Comparison of ENCODE assay signal across 11 cellular contexts in genomic region chr12:115597157-115597712, GRCh38.
A peak's percentile ranks its signal among the peaks of the same experiment; 100 is the strongest.
DNase-seq lines count a peak whose midpoint lies in the region; ATAC-seq and TF ChIP-seq lines count a peak whose summit lies in the region.
"Had no signal": no experiment of that assay in that cellular context is flagged by ENCODE, and none has a peak within 500 bp of the region (broad histone marks: within the 10 kb centered on the region; RNA-seq: fewer than 3 reads in every experiment).

No MANE protein-coding gene starts in this region.

- intact Hi-C loops in lower leg skin (cut with DNase I; ENCODE audit: low total_unique reads) (no loop called here), adrenal gland (cut with DNase I) (no loop called here)

- 71% methylated on average over 3 of the region's 3 CpGs for WGBS in lower leg skin, 2 donors
- WGBS in adrenal gland, 4 donors: 58 to 71% (median 64%) methylated on average over 3 of the region's 3 CpGs

- H3K4me1 ChIP-seq in adrenal gland (replicated peaks in 1 of 2): no peaks in the 10 kb centered on the region

- H3K27me3 ChIP-seq in brain microvascular endothelial cell (replicated peaks) (no peaks in the 10 kb centered on the region), adrenal gland (no peaks in the 10 kb centered on the region)

- no peak for TF ChIP-seq CTCF in brain microvascular endothelial cell (IDR thresholded peaks at IDR 0.05; ENCODE audit: low read depth, low read length, missing control alignments)
- no peak for TF ChIP-seq CTCF in lower leg skin (IDR thresholded peaks at IDR 0.05)
- TF ChIP-seq CTCF in adrenal gland (IDR thresholded peaks at IDR 0.05): no peak

- H3K36me3 ChIP-seq in brain microvascular endothelial cell (replicated peaks) (no peaks in the 10 kb centered on the region), adrenal gland (replicated peaks in 1 of 2) (no peaks in the 10 kb centered on the region)

- DNase-seq in activated CD4-positive, alpha-beta T cell treated with anti-CD3 and anti-CD28 coated beads for 48 hours: peak; percentile 5
- DNase-seq in activated CD4-positive, alpha-beta T cell treated with anti-CD3 and anti-CD28 coated beads for 1 hour: no peak
- DNase-seq in LoVo (ENCODE audit: low spot score) (peak; percentile 43), brain microvascular endothelial cell (peak; percentile 32), renal cortical epithelial cell (ENCODE audit: low read depth) (peak; percentile 54), lower leg skin (ENCODE audit: low spot score in 2 of 2) (no peak), adrenal gland (no peak)
- DNase-seq: naive thymus-derived CD4-positive, alpha-beta T cell; NCI-H524 treated with DMSO at 0.1 percent for 48 hours had no signal

- H3K27ac ChIP-seq in brain microvascular endothelial cell (no peak overlapping the region), adrenal gland (no peak overlapping the region)

- no peak for TF ChIP-seq POLR2A in lower leg skin (IDR thresholded peaks at IDR 0.05)
- TF ChIP-seq POLR2A in adrenal gland (IDR thresholded peaks at IDR 0.05): no peak

- no peak overlapping the region for H3K4me3 ChIP-seq in brain microvascular endothelial cell (ENCODE audit: low read depth, low read length)
- H3K4me3 ChIP-seq in lower leg skin (ENCODE audit: low read depth, poor library complexity, severe bottlenecking): no peak overlapping the region
- no peak overlapping the region for H3K4me3 ChIP-seq in adrenal gland
- H3K4me3 ChIP-seq: GM23338 had no signal

- no peak for ATAC-seq in HG03565 (IDR thresholded peaks at IDR 0.05; ENCODE audit: unreplicated experiment)
- ATAC-seq: GM23338; naive thymus-derived CD4-positive, alpha-beta T cell had no signal

- H3K9me3 ChIP-seq in adrenal gland (replicated peaks in 1 of 3): no peaks in the 10 kb centered on the region

- in situ Hi-C loops in brain microvascular endothelial cell (cut with HindIII; ENCODE audit: low pct_ligation_motif_present, low sequenced_read_pairs): no loop called here

Comparison
In these comparisons a context has a peak if more than half of its experiments do, and no peak if none do; other contexts are left out.
1. DNase-seq: peak in activated CD4-positive, alpha-beta T cell treated with anti-CD3 and anti-CD28 coated beads for 48 hours (single experiment), LoVo (single experiment), brain microvascular endothelial cell (single experiment) and renal cortical epithelial cell (single experiment); none in activated CD4-positive, alpha-beta T cell treated with anti-CD3 and anti-CD28 coated beads for 1 hour (single experiment), lower leg skin (0 of 2) and adrenal gland (0 of 7).